Comparison of ENCODE assay signal across 1 cellular context in the genomic region with DNA sequence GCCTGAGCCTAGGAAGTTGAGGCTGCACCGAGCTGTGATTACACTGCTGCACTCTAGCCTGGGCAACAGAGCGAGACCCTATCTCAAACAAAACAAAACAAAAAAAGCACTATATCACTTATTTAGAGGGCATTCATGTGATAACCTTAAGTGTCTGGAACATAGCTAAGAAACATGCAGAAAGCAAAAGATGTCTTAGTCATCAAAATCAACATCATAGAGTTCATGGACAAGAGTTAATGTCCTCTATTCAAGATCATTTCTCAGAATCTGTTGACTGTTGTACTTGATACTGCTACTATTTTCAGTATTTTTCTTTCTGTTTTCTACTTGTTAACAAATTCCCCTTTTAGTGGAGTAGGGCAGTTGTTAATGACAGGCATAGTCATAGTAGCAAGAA.
TF ChIP-seq lines count a peak whose summit lies in the region.

No MANE protein-coding gene starts in this region.

TF ChIP-seq in WTC11, 78 proteins besides CTCF, POLR2A, EP300 and RAD21 (continued from another document):
- TF ChIP-seq, protein P1, sequence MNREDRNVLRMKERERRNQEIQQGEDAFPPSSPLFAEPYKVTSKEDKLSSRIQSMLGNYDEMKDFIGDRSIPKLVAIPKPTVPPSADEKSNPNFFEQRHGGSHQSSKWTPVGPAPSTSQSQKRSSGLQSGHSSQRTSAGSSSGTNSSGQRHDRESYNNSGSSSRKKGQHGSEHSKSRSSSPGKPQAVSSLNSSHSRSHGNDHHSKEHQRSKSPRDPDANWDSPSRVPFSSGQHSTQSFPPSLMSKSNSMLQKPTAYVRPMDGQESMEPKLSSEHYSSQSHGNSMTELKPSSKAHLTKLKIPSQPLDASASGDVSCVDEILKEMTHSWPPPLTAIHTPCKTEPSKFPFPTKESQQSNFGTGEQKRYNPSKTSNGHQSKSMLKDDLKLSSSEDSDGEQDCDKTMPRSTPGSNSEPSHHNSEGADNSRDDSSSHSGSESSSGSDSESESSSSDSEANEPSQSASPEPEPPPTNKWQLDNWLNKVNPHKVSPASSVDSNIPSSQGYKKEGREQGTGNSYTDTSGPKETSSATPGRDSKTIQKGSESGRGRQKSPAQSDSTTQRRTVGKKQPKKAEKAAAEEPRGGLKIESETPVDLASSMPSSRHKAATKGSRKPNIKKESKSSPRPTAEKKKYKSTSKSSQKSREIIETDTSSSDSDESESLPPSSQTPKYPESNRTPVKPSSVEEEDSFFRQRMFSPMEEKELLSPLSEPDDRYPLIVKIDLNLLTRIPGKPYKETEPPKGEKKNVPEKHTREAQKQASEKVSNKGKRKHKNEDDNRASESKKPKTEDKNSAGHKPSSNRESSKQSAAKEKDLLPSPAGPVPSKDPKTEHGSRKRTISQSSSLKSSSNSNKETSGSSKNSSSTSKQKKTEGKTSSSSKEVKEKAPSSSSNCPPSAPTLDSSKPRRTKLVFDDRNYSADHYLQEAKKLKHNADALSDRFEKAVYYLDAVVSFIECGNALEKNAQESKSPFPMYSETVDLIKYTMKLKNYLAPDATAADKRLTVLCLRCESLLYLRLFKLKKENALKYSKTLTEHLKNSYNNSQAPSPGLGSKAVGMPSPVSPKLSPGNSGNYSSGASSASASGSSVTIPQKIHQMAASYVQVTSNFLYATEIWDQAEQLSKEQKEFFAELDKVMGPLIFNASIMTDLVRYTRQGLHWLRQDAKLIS (CRISPR knock-in tag; IDR thresholded peaks at IDR 0.05; ENCODE audit: borderline replicate concordance), result no peak
